In the genomic region with DNA sequence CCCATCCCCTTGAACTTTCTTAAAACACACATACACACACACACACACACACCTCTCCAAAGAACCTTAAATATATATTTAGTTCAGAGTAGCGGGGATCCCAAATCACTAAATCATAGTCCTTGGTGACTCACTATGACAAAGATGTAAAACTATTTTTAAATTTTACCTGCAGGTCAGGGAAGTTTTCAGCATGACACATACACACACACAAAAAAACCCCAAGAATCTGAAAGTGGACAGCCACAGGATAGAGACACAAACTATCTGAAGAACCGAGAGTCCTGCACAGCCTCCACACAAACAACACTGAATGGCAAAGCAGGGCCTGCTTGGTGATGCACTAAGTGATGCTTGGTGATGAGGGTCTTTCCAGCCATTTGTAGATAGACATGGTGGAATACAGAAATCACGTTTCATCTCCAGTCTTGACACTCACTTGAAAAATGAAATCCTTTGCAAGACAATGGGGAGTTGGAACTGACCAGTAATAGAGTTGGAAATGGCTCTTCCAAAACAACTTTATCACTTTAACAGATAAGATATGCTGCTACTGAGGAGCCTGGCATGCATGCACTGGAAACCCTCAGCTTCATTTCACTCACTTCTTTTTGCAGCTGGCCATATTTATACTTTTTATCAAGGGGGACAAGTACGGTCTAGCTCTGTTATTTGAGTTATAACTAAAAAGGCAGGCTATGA, we compare ENCODE assay signal across 1 cellular context.
TF ChIP-seq lines count a peak whose summit lies in the region.

No MANE protein-coding gene starts in this region.

TF ChIP-seq in IMR-90, 13 proteins besides CTCF, POLR2A, EP300 and RAD21:
- TF ChIP-seq CEBPB (IDR thresholded peaks at IDR 0.05; ENCODE audit: low read depth, low read length) (no peak), MAZ (IDR thresholded peaks at IDR 0.05; ENCODE audit: borderline replicate concordance, low read depth, low read length) (no peak), SMC3 (IDR thresholded peaks at IDR 0.05; ENCODE audit: low read depth, low read length) (no peak), CHD1 (IDR thresholded peaks at IDR 0.05; ENCODE audit: low read depth, low read length) (no peak), FOS (IDR thresholded peaks at IDR 0.05; ENCODE audit: low read depth, low read length) (no peak), RCOR1 (IDR thresholded peaks at IDR 0.05; ENCODE audit: insufficient replicate concordance, low read length) (no peak), RFX5 (IDR thresholded peaks at IDR 0.05; ENCODE audit: low read depth, low read length) (no peak), MXI1 (IDR thresholded peaks at IDR 0.05; ENCODE audit: borderline replicate concordance, low read depth, low read length) (no peak), NFE2L2 (IDR thresholded peaks at IDR 0.05; ENCODE audit: low read depth, low read length) (no peak), BHLHE40 (IDR thresholded peaks at IDR 0.05; ENCODE audit: low read depth, low read length) (no peak), MAFK (IDR thresholded peaks at IDR 0.05; ENCODE audit: low read depth, low read length) (no peak)
